Comparison of ENCODE assay signal across 22 cellular contexts in genomic region chr1:101105877-101106276, GRCh38.
A peak's percentile ranks its signal among the peaks of the same experiment; 100 is the strongest.
DNase-seq lines count a peak whose midpoint lies in the region; ATAC-seq, FAIRE-seq and TF ChIP-seq lines count a peak whose summit lies in the region.
"Had no signal": no experiment of that assay in that cellular context is flagged by ENCODE, and none has a peak within 500 bp of the region (broad histone marks: within the 10 kb centered on the region; RNA-seq: fewer than 3 reads in every experiment).

No MANE protein-coding gene starts in this region.

- no peak overlapping the region for H3K4me3 ChIP-seq in K562
- H3K4me3 ChIP-seq: body of pancreas, dorsolateral prefrontal cortex, hepatocyte, mucosa of descending colon, PC-9, skin epidermis had no signal

- DNase-seq in GM04504 (ENCODE audit: low read depth), result peak; percentile 21
- DNase-seq in K562 (ENCODE audit: extremely low read depth in 1 of 4, low spot score in 3 of 4), result no peak
- DNase-seq in left cardiac atrium, result no peak
- peak; percentile 19 for DNase-seq in pons (ENCODE audit: low spot score)
- no peak for DNase-seq in activated naive CD4-positive, alpha-beta T cell (lab: John Stamatoyannopoulos, UW)
- DNase-seq in NCI-H526 treated with DMSO at 0.1 percent for 48 hours (lab: John Stamatoyannopoulos, UW), result no peak
- DNase-seq in activated gamma-delta T cell treated with Interleukin-2 at 50 U/mL for 16 hours, result no peak
- no peak for DNase-seq in DMS153 treated with DMSO at 0.1 percent for 48 hours (lab: John Stamatoyannopoulos, UW; ENCODE audit: unreplicated experiment)
- DNase-seq: activated CD4-positive, alpha-beta T cell treated with anti-CD3 and anti-CD28 coated beads for 1 hour; body of pancreas; dorsolateral prefrontal cortex; erythroblast; Karpas-422; kidney; mucosa of descending colon; NCI-H1417; NCI-H69; PC-9; T1000 had no signal

- POLR2A ChIA-PET in K562 (lab: Yijun Ruan, JAX), result no interaction called here

- no peak overlapping the region for H3K4me2 ChIP-seq in K562 (ENCODE audit: insufficient read depth, low read length)
- H3K4me2 ChIP-seq: hepatocyte, PC-9 had no signal

- no peak for TF ChIP-seq POLR2A in K562 (conservative IDR thresholded peaks at IDR 0.05)

- no peak for ATAC-seq in K562
- peak; percentile 32 to 83 for ATAC-seq in left cardiac atrium
- ATAC-seq: body of pancreas, mucosa of descending colon had no signal

- no peaks in the 10 kb centered on the region; a peak in 1 of 5 replicates for H3K4me1 ChIP-seq in K562 (replicated peaks in 1 of 2; ENCODE audit: control insufficient read depth in 2 of 2, insufficient read depth in 2 of 2, low read length in 2 of 2)
- H3K4me1 ChIP-seq: body of pancreas had no signal

- 75% methylated on average over 2 of the region's 2 CpGs for WGBS in K562 (ENCODE audit: insufficient coverage, low coverage, missing lambda C conversion rate)

- TF ChIP-seq CTCF in K562 (IDR thresholded peaks at IDR 0.05 in 2 of 3, conservative IDR thresholded peaks at IDR 0.05 in 1 of 3; ENCODE audit: insufficient read depth in 2 of 3, low read depth in 1 of 3, low read length in 3 of 3), result no peak

- H3K36me3 ChIP-seq in K562 (ENCODE audit: control insufficient read depth, insufficient read depth, low read length), result no peaks in the 10 kb centered on the region

- CTCF ChIA-PET in K562 (lab: Yijun Ruan, JAX; ENCODE audit: low intra/inter-chr PET ratio), result no interaction called here

- no peaks in the 10 kb centered on the region for H4K20me1 ChIP-seq in K562 (replicated peaks; ENCODE audit: control insufficient read depth, insufficient read depth, low read length)

- no peaks in the 10 kb centered on the region for H3K9me1 ChIP-seq in K562 (ENCODE audit: control insufficient read depth, insufficient read depth, low read length)

- H3K9me3 ChIP-seq in K562 (replicated peaks; ENCODE audit: control insufficient read depth, insufficient read depth, low read depth, low read length), result no peaks in the 10 kb centered on the region
- H3K9me3 ChIP-seq: body of pancreas, mucosa of descending colon had no signal

- TF ChIP-seq RAD21 in K562 (CRISPR knock-in tag; conservative IDR thresholded peaks at IDR 0.05 in 1 of 2, IDR thresholded peaks at IDR 0.05 in 1 of 2), result no peak

- peak; percentile 46 for FAIRE-seq in K562 (lab: Jason Lieb, UNC)
- FAIRE-seq: D721Med had no signal

- no peak for TF ChIP-seq EP300 in K562 (IDR thresholded peaks at IDR 0.05; ENCODE audit: low read length)

- no peaks in the 10 kb centered on the region for H3K79me2 ChIP-seq in K562 (ENCODE audit: control insufficient read depth, insufficient read depth, low read length)
- H3K79me2 ChIP-seq: hepatocyte had no signal

- in situ Hi-C loops in K562 (cut with MboI), result no loop called here

- no peak overlapping the region for H3K9ac ChIP-seq in K562 (ENCODE audit: insufficient read depth in 1 of 2, low read depth in 2 of 2, low read length in 2 of 2)

- intact Hi-C loops in K562 (cut with micrococcal nuclease) (no loop called here), left cardiac atrium (cut with DNase I) (no loop called here)

- BruUV-seq in K562 (replicated peaks; lab: Mats Ljungman, UMichigan), result no TSS peak

- no peak overlapping the region; the same call in 1 of the 2 replicates for H2AFZ ChIP-seq in K562 (ENCODE audit: low read depth, low read length)
- H2AFZ ChIP-seq: hepatocyte, PC-9 had no signal

- H3K27me3 ChIP-seq in K562 (ENCODE audit: control insufficient read depth in 2 of 2, insufficient read depth in 2 of 2, low read length in 2 of 2), result no peaks in the 10 kb centered on the region
- H3K27me3 ChIP-seq: body of pancreas, dorsolateral prefrontal cortex, hepatocyte had no signal

- no peak overlapping the region for H3K27ac ChIP-seq in K562 (ENCODE audit: extremely low read depth, low read depth, low read length)
- H3K27ac ChIP-seq: body of pancreas, hepatocyte, PC-9, skin epidermis had no signal

TF ChIP-seq in K562, 482 proteins besides CTCF, POLR2A, EP300 and RAD21:
- no peak for TF ChIP-seq NFATC3 (IDR thresholded peaks at IDR 0.05)
- no peak for TF ChIP-seq KDM4B (IDR thresholded peaks at IDR 0.05; ENCODE audit: borderline replicate concordance in 2 of 2, low read depth in 1 of 2)
- TF ChIP-seq TSHZ1 (CRISPR knock-in tag; IDR thresholded peaks at IDR 0.05), result no peak
- no peak for TF ChIP-seq GABPB1 (CRISPR knock-in tag; IDR thresholded peaks at IDR 0.05)
- no peak for TF ChIP-seq NEUROD1 (IDR thresholded peaks at IDR 0.05; ENCODE audit: borderline replicate concordance, low read depth, low read length, partially characterized antibody)
- TF ChIP-seq SETDB1 (IDR thresholded peaks at IDR 0.05; ENCODE audit: low read length), result no peak
- TF ChIP-seq ZBTB5 (IDR thresholded peaks at IDR 0.05), result no peak
- no peak for TF ChIP-seq PRMT5 (CRISPR knock-in tag; IDR thresholded peaks at IDR 0.05)
- no peak for TF ChIP-seq ELK1 (CRISPR knock-in tag; IDR thresholded peaks at IDR 0.05)
- no peak for TF ChIP-seq OTX1 (CRISPR knock-in tag; IDR thresholded peaks at IDR 0.05)

Comparison
In these comparisons a context has a peak if more than half of its experiments do, and no peak if none do; other contexts are left out.
1. DNase-seq: peak in GM04504 (single experiment) and pons (single experiment); none in K562 (0 of 4), left cardiac atrium (single experiment), activated naive CD4-positive, alpha-beta T cell (0 of 4), NCI-H526 treated with DMSO at 0.1 percent for 48 hours (single experiment), activated gamma-delta T cell treated with Interleukin-2 at 50 U/mL for 16 hours (single experiment) and DMS153 treated with DMSO at 0.1 percent for 48 hours (single experiment).